ENCODE assay signal across 21 cellular contexts in the genomic region with DNA sequence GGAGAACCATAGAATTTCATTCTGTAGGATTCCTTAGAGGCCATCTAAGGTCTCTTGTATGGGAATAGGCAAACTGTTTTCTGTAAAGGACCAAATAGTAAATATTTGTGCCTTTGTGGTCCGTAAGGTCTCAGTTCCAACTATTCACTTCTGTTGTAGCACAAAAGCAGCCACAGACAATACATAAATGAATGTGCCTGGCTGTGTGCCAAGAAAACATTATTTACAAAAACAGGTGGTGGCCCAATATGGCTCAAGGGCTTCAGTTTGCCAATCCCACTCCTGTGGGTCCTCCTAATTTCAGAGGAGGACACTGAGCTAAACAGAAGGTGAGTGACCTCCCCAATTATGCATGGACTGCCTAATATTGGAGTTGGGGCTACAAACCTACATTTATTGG.
DNase-seq lines count a peak whose midpoint lies in the region; ATAC-seq, FAIRE-seq and TF ChIP-seq lines count a peak whose summit lies in the region.
"Had no signal": no experiment of that assay in that cellular context is flagged by ENCODE, and none has a peak within 500 bp of the region (broad histone marks: within the 10 kb centered on the region; RNA-seq: fewer than 3 reads in every experiment).

No MANE protein-coding gene starts in this region.

- H4K20me1 ChIP-seq in GM12878 (ENCODE audit: control insufficient read depth, insufficient read depth) = no peaks in the 10 kb centered on the region

- SMC1A ChIA-PET in GM12878 (lab: Charles Lee; ENCODE audit: uncharacterized antibody, unreplicated experiment) = interaction anchor here (0.8 to 1.7 kb wide), 4 partner anchors 10 to 53 kb away, joined by 3 to 5 read pairs (median 3); no protein-coding TSS in a partner anchor

- peaks cover 0 to 3% of the 10 kb centered on the region in 2 experiments; a peak in 1 of 4 replicates for H3K36me3 ChIP-seq in GM12878 (ENCODE audit: control insufficient read depth in 2 of 2, insufficient read depth in 2 of 2, low read length in 1 of 2)
- peaks cover 2% of the 10 kb centered on the region for H3K36me3 ChIP-seq in rectal smooth muscle tissue (ENCODE audit: control insufficient read depth, insufficient read depth, low read length)

- H3K4me1 ChIP-seq in GM12878 (ENCODE audit: control insufficient read depth, insufficient read depth, low read length) (peaks cover 20% of the 10 kb centered on the region), rectal smooth muscle tissue (ENCODE audit: control insufficient read depth, insufficient read depth, low read length) (peaks cover 48% of the 10 kb centered on the region)

- no peak for TF ChIP-seq CTCF in GM12878 (IDR thresholded peaks at IDR 0.05 in 2 of 3, conservative IDR thresholded peaks at IDR 0.05 in 1 of 3; ENCODE audit: control insufficient read depth in 2 of 3, extremely low read depth in 1 of 3, insufficient read depth in 1 of 3, low read depth in 3 of 3, low read length in 3 of 3)

- TF ChIP-seq POLR2A in GM12878 (IDR thresholded peaks at IDR 0.05; ENCODE audit: low read depth, low read length) = no peak

- H3K79me2 ChIP-seq in GM12878 (ENCODE audit: control insufficient read depth, insufficient read depth, low read length) = no peaks in the 10 kb centered on the region

- no peak overlapping the region for H3K9ac ChIP-seq in GM12878 (ENCODE audit: control insufficient read depth, insufficient read depth, low read length)
- H3K9ac ChIP-seq in rectal smooth muscle tissue (ENCODE audit: low read length) = no peak overlapping the region

- CTCF ChIA-PET in GM12878 (lab: Yijun Ruan, JAX) = interaction anchor here (0.5 to 2.5 kb wide), 5 partner anchors 9 to 348 kb away, joined by 3 to 10 read pairs (median 4); no protein-coding TSS in a partner anchor

- H3K27me3 ChIP-seq in GM12878 (replicated peaks in 1 of 2; ENCODE audit: control insufficient read depth in 2 of 2, insufficient read depth in 2 of 2, low read length in 1 of 2) (no peaks in the 10 kb centered on the region), rectal smooth muscle tissue (ENCODE audit: control insufficient read depth, insufficient read depth, low read length) (no peaks in the 10 kb centered on the region)

- no peaks in the 10 kb centered on the region; the same call in 2 of the 3 replicates for H3K9me3 ChIP-seq in GM12878 (replicated peaks; ENCODE audit: control insufficient read depth, insufficient read depth, low read length)

- H3K4me2 ChIP-seq in GM12878 (ENCODE audit: control insufficient read depth, insufficient read depth) = no peak overlapping the region
- H3K4me2 ChIP-seq: GM23338 had no signal

- H3K27ac ChIP-seq in GM12878 (ENCODE audit: control insufficient read depth, insufficient read depth) (no peak overlapping the region), rectal smooth muscle tissue (ENCODE audit: low read depth, low read length) (peak overlapping the region; percentile 76)
- H3K27ac ChIP-seq: VCaP had no signal

- in situ Hi-C loops in G401 (cut with HindIII; ENCODE audit: low sequenced_read_pairs) = loop anchor here (25.0 kb wide), 2 partner anchors 165 to 340 kb away; a partner anchor contains a TSS
- in situ Hi-C loops in GM12878 (cut with MboI) = no loop called here

- no peak for TF ChIP-seq EP300 in GM12878 (IDR thresholded peaks at IDR 0.05; ENCODE audit: borderline replicate concordance in 1 of 2, control insufficient read depth in 1 of 2, low read depth in 2 of 2, low read length in 2 of 2)

- BruUV-seq in GM12878 (replicated peaks; lab: Mats Ljungman, UMichigan) = no TSS peak

- no peak for ATAC-seq in GM12878
- ATAC-seq in HG03457 (IDR thresholded peaks at IDR 0.05; ENCODE audit: unreplicated experiment) = no peak
- ATAC-seq: GM23338, left lobe of liver, PC-3 had no signal

- FAIRE-seq in GM12878 (lab: Jason Lieb, UNC) = no peak
- FAIRE-seq: GM18507 had no signal

- RAD21 ChIA-PET in GM12878 (lab: Charles Lee; ENCODE audit: unreplicated experiment) = interaction anchor here (1.1 kb wide), 1 partner anchor 160 kb away, joined by 4 read pairs; no protein-coding TSS in a partner anchor

- H3K4me3 ChIP-seq in GM12878 (no peak overlapping the region), rectal smooth muscle tissue (ENCODE audit: low read length) (no peak overlapping the region)
- H3K4me3 ChIP-seq: GM23338 had no signal

- POLR2A ChIA-PET in GM12878 (lab: Charles Lee) = no interaction called here

- intact Hi-C loops in GM12878 (cut with micrococcal nuclease; ENCODE audit: unreplicated experiment) = no loop called here

- 71% methylated on average over 1 of the region's 1 CpG for WGBS in GM12878 (ENCODE audit: insufficient coverage, insufficient replicate concordance, low lambda C conversion rate, missing lambda C conversion rate)

- H2AFZ ChIP-seq in GM12878 (ENCODE audit: control insufficient read depth, low read depth, low read length) = no peak overlapping the region
- H2AFZ ChIP-seq: GM23338 had no signal

- TF ChIP-seq RAD21 in GM12878 (IDR thresholded peaks at IDR 0.05; ENCODE audit: insufficient read depth, low read depth, low read length) = no peak

- DNase-seq in G401 (ENCODE audit: low spot score) (peak; percentile 43), NCI-H1105 (lab: John Stamatoyannopoulos, UW) (peak; percentile 28), GM12878 (ENCODE audit: low read depth, low spot score) (no peak), amniotic stem cell (lab: John Stamatoyannopoulos, UW) (no peak)
- no peak for DNase-seq in activated CD4-positive, alpha-beta T cell treated with anti-CD3 and anti-CD28 coated beads, Interleukin-2, amount 50 U/mL, for 48 hours
- DNase-seq: activated CD4-positive, alpha-beta T cell treated with anti-CD3 and anti-CD28 coated beads, Interleukin-2, amount 50 U/mL, for 1 hour; activated CD8-positive, alpha-beta memory T cell treated with anti-CD3 and anti-CD28 coated beads, Interleukin-2, amount 50 U/mL, for 48 hours; activated gamma-delta T cell treated with Interleukin-2 at 50 U/mL for 16 hours; CD8-positive, alpha-beta memory T cell; DND-41; effector CD8-positive, alpha-beta T cell; glutamatergic neuron; NCI-H526 treated with DMSO at 0.1 percent for 48 hours; PC-3; SIG-M5 had no signal

TF ChIP-seq in GM12878, 131 proteins besides CTCF, POLR2A, EP300 and RAD21:
- peak; percentile 49 for TF ChIP-seq JUNB (IDR thresholded peaks at IDR 0.05)
- TF ChIP-seq EGR1 (IDR thresholded peaks at IDR 0.05; ENCODE audit: borderline replicate concordance in 1 of 2, low read depth in 2 of 2, low read length in 2 of 2) = no peak
- peak; percentile 70 for TF ChIP-seq RUNX3 (IDR thresholded peaks at IDR 0.05; ENCODE audit: low read length)

Comparison
In these comparisons a context has a peak if more than half of its experiments do, and no peak if none do; other contexts are left out.
1. DNase-seq: peak in G401 (single experiment) and NCI-H1105 (single experiment); none in GM12878 (single experiment), activated CD4-positive, alpha-beta T cell treated with anti-CD3 and anti-CD28 coated beads, Interleukin-2, amount 50 U/mL, for 48 hours (0 of 2) and amniotic stem cell (single experiment).